ENCODE assay signal across 29 cellular contexts in the genomic region with DNA sequence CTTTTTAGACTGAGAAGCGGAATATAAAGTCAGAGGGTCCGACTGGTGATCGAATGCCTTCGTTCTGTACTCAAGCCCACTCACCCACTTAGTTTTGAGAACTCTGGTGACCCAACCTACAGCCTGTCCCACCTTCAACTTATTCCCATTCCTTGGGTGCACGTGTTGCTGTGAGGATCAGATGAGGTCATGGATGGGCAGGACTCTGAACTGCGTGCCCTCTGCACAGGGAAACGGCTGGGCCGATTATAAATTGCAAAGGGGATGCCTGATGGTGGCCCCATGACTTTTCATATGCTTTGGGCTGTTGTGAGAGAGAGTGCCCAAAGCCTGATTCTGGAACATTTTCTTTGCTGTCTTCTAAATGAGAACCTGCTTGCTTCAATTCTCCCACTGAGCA. TPM values are rescaled to one million over a fixed set of nuclear protein-coding genes. Genes with fewer than 3 reads are reported as not detected.
"Had no signal": no experiment of that assay in that cellular context is flagged by ENCODE, and none has a peak within 500 bp of the region (broad histone marks: within the 10 kb centered on the region; RNA-seq: fewer than 3 reads in every experiment).

No MANE protein-coding gene starts in this region.

- H3K4me3 Mint-ChIP-seq: dendritic cell treated with granulocyte-macrophage colony-stimulating factor and Interleukin-4, amounts not matched to agents 40 ng/mL and 50 ng/mL, for 4 days; endodermal cell; naive thymus-derived CD4-positive, alpha-beta T cell; nephron progenitor cell; stimulated activated naive CD8-positive, alpha-beta T cell treated with anti-CD3 and anti-CD28 coated beads, Interleukin-15, amount 100 ng/mL, for 72 hours had no signal

- H3K36me3 ChIP-seq: colonic mucosa, gastrocnemius medialis, sigmoid colon, suprapubic skin had no signal

- DNase-seq: colonic mucosa; effector CD8-positive, alpha-beta T cell; endodermal cell; gastrocnemius medialis; head of caudate nucleus; kidney; mesenchymal stem cell; midbrain; naive thymus-derived CD4-positive, alpha-beta T cell; nephron progenitor cell; nucleus accumbens; psoas muscle; right cardiac atrium; sigmoid colon; stimulated activated CD4-positive, alpha-beta T cell treated with anti-CD3 and anti-CD28 coated beads, Interleukin-15, amount 100 ng/mL, for 24 hours; stimulated activated CD4-positive, alpha-beta T cell treated with anti-CD3 and anti-CD28 coated beads, Interleukin-2, amount 100 ng/mL, for 48 hours; stimulated activated CD8-positive, alpha-beta memory T cell treated with anti-CD3 and anti-CD28 coated beads, Interleukin-4, amount 100 ng/mL, for 48 hours; stimulated activated naive CD4-positive, alpha-beta T cell; stimulated activated naive CD8-positive, alpha-beta T cell treated with anti-CD3 and anti-CD28 coated beads, Interleukin-15, amount 100 ng/mL, for 72 hours; trophoblast cell had no signal

- H3K9me3 Mint-ChIP-seq: endodermal cell; naive thymus-derived CD4-positive, alpha-beta T cell; nephron progenitor cell; stimulated activated naive CD8-positive, alpha-beta T cell treated with anti-CD3 and anti-CD28 coated beads, Interleukin-15, amount 100 ng/mL, for 72 hours had no signal

- H3K27me3 ChIP-seq: colonic mucosa, sigmoid colon, suprapubic skin had no signal

- H3K4me1 ChIP-seq: colonic mucosa, gastrocnemius medialis, psoas muscle, sigmoid colon had no signal

- H3K27me3 Mint-ChIP-seq: dendritic cell treated with granulocyte-macrophage colony-stimulating factor and Interleukin-4, amounts not matched to agents 40 ng/mL and 50 ng/mL, for 4 days had no signal

- H3K4me3 ChIP-seq: colonic mucosa, gastrocnemius medialis, psoas muscle, sigmoid colon, skin epidermis, suprapubic skin had no signal

- ATAC-seq: esophagus mucosa; gastrocnemius medialis; left lobe of liver; naive thymus-derived CD4-positive, alpha-beta T cell; right cardiac atrium; stimulated activated naive CD8-positive, alpha-beta T cell treated with anti-CD3 and anti-CD28 coated beads, Interleukin-15, amount 100 ng/mL, for 72 hours had no signal

- H3K27ac Mint-ChIP-seq: endodermal cell; naive thymus-derived CD4-positive, alpha-beta T cell; nephron progenitor cell; stimulated activated naive CD8-positive, alpha-beta T cell treated with anti-CD3 and anti-CD28 coated beads, Interleukin-15, amount 100 ng/mL, for 72 hours had no signal

- H3K9me3 ChIP-seq: colonic mucosa, gastrocnemius medialis, psoas muscle, sigmoid colon, suprapubic skin had no signal

- H3K27ac ChIP-seq: gastrocnemius medialis, psoas muscle, sigmoid colon, skin epidermis, suprapubic skin had no signal

- H3K36me3 Mint-ChIP-seq: naive thymus-derived CD4-positive, alpha-beta T cell had no signal

RNA-seq across cellular contexts. Expression of a gene that starts 16.0 kb away (rescaled TPM):
- total RNA-seq: chondrocyte, glomerular endothelial cell, lung microvascular endothelial cell, osteocyte had no signal
